In genomic region chr1:178093150-178093957, GRCh38 we compare ENCODE assay signal across 8 cellular contexts. TPM values are rescaled to one million over a fixed set of nuclear protein-coding genes. Genes with fewer than 3 reads are reported as not detected.
DNase-seq lines count a peak whose midpoint lies in the region; ATAC-seq and TF ChIP-seq lines count a peak whose summit lies in the region.

No MANE protein-coding gene starts in this region.

- TF ChIP-seq CTCF in GM12865 (IDR thresholded peaks at IDR 0.05; ENCODE audit: insufficient read depth, low read depth, low read length, missing control alignments) (no peak), SK-N-SH (IDR thresholded peaks at IDR 0.05) (no peak), cardiac fibroblast (IDR thresholded peaks at IDR 0.05; ENCODE audit: low read depth, low read length) (peak; percentile 18), sigmoid colon (IDR thresholded peaks at IDR 0.05) (no peak)

- no peaks in the 10 kb centered on the region for H3K36me3 ChIP-seq in SK-N-SH (replicated peaks in 1 of 2; ENCODE audit: control insufficient read depth in 1 of 2, insufficient read depth in 2 of 2, low read length in 1 of 2)
- no peaks in the 10 kb centered on the region for H3K36me3 ChIP-seq in sigmoid colon

- peak overlapping the region; percentile 84 for H2AFZ ChIP-seq in SK-N-SH (ENCODE audit: low read depth)

- H3K4me3 ChIP-seq in GM12865 (ENCODE audit: low read depth, low read length): peak overlapping the region; percentile 72
- peak overlapping the region; percentile 73 to 99 for H3K4me3 ChIP-seq in SK-N-SH (ENCODE audit: low read depth in 2 of 2, low read length in 1 of 2)
- peak overlapping the region; percentile 92 to 94 for H3K4me3 ChIP-seq in cardiac fibroblast (replicated peaks in 1 of 2; ENCODE audit: low read depth in 2 of 2, low read length in 2 of 2)
- H3K4me3 ChIP-seq in sigmoid colon: peak overlapping the region; percentile 87 to 96 (median 92)

- no peak for TF ChIP-seq POLR2A in sigmoid colon (IDR thresholded peaks at IDR 0.05)

- H3K9me3 ChIP-seq in SK-N-SH (no peaks in the 10 kb centered on the region), sigmoid colon (no peaks in the 10 kb centered on the region)

- peak; percentile 13; the same call in 1 of the 2 replicates for TF ChIP-seq RAD21 in SK-N-SH (IDR thresholded peaks at IDR 0.05; ENCODE audit: low read length)

- H3K79me2 ChIP-seq in SK-N-SH (ENCODE audit: insufficient read depth): peaks cover 46% of the 10 kb centered on the region

- peaks cover 4% of the 10 kb centered on the region for H3F3A ChIP-seq in SK-N-SH (replicated peaks; ENCODE audit: insufficient read depth)

- DNase-seq in GM12865 (ENCODE audit: low read depth) (peak; percentile 86), NCI-H1048 (lab: John Stamatoyannopoulos, UW) (peak; percentile 100), SK-N-SH (peak; percentile 94), cardiac fibroblast (ENCODE audit: low read depth in 2 of 2) (peak; percentile 97 to 98), iPS-NIHi11 (ENCODE audit: low spot score) (peak; percentile 97), sigmoid colon (peak; percentile 94), cortex of kidney (lab: John Stamatoyannopoulos, UW) (no peak)

- H3K27me3 ChIP-seq in SK-N-SH (ENCODE audit: insufficient read depth) (no peaks in the 10 kb centered on the region), sigmoid colon (no peaks in the 10 kb centered on the region)

- H3K27ac ChIP-seq in SK-N-SH (ENCODE audit: low read depth in 2 of 2, low read length in 1 of 2) (peak overlapping the region; percentile 88 to 92), sigmoid colon (peak overlapping the region; percentile 84 to 96 (median 95))

- CTCF ChIA-PET in SK-N-SH (lab: Yijun Ruan, JAX): interaction anchor here (1.3 to 2.2 kb wide), 6 partner anchors 8 to 207 kb away, joined by 3 to 9 read pairs (median 8); no protein-coding TSS in a partner anchor

- peaks cover 13 to 28% of the 10 kb centered on the region in 2 experiments for H3K4me1 ChIP-seq in SK-N-SH (ENCODE audit: control insufficient read depth in 1 of 2, insufficient read depth in 2 of 2, low read depth in 1 of 2, low read length in 1 of 2)
- peaks cover 0 to 45% (median 34%) of the 10 kb centered on the region in 4 donors for H3K4me1 ChIP-seq in sigmoid colon

- under 1% methylated on average over 37 of the region's 53 CpGs for WGBS in SK-N-SH (ENCODE audit: low lambda C conversion rate)
- WGBS in sigmoid colon, 2 donors: 1% methylated on average over 53 of the region's 53 CpGs

- POLR2A ChIA-PET in SK-N-SH (lab: Yijun Ruan, JAX): interaction anchor here (2.0 kb wide), 1 partner anchor 62 kb away, joined by 5 read pairs; no protein-coding TSS in a partner anchor

- H3K4me2 ChIP-seq in SK-N-SH: peak overlapping the region; percentile 86

- no peaks in the 10 kb centered on the region for H3K9me2 ChIP-seq in SK-N-SH

- peak; percentile 81 for ATAC-seq in HG02571 (IDR thresholded peaks at IDR 0.05; ENCODE audit: unreplicated experiment)

- peaks cover 14% of the 10 kb centered on the region for H4K20me1 ChIP-seq in SK-N-SH (ENCODE audit: insufficient read depth)

- intact Hi-C loops in sigmoid colon (cut with DNase I): loop anchor here (10.0 kb wide), 2 partner anchors 191 to 931 kb away; partner anchors contain the start of gene FAM20B

- TF ChIP-seq EP300 in SK-N-SH (IDR thresholded peaks at IDR 0.05; ENCODE audit: borderline replicate concordance in 1 of 2, low read depth in 1 of 2, low read length in 1 of 2): peak in 1 of 2 experiments; percentile 43; a peak in 1 of 4 replicates
- no peak for TF ChIP-seq EP300 in sigmoid colon (IDR thresholded peaks at IDR 0.05)

- peak overlapping the region; percentile 72 for H3K9ac ChIP-seq in SK-N-SH

TF ChIP-seq in SK-N-SH, 30 proteins besides CTCF, POLR2A, EP300 and RAD21 (continues in another document):
- TF ChIP-seq FOXM1 (IDR thresholded peaks at IDR 0.05; ENCODE audit: low read depth) (no peak), GABPA (IDR thresholded peaks at IDR 0.05; ENCODE audit: low read depth) (no peak; the same call in 1 of the 2 replicates), SMC3 (IDR thresholded peaks at IDR 0.05; ENCODE audit: low read depth, low read length) (no peak), FOSL2 (IDR thresholded peaks at IDR 0.05; ENCODE audit: borderline replicate concordance, low read depth) (no peak; the same call in 1 of the 2 replicates), ELF1 (IDR thresholded peaks at IDR 0.05) (no peak), RFX5 (IDR thresholded peaks at IDR 0.05; ENCODE audit: low read length) (no peak), REST (IDR thresholded peaks at IDR 0.05; ENCODE audit: low read depth, low read length) (no peak), ZBTB33 (IDR thresholded peaks at IDR 0.05; ENCODE audit: borderline replicate concordance, low read depth) (no peak), GATA2 (CRISPR knock-in tag; IDR thresholded peaks at IDR 0.05) (no peak), MEF2A (IDR thresholded peaks at IDR 0.05; ENCODE audit: borderline replicate concordance, low read depth) (no peak), NFIC (IDR thresholded peaks at IDR 0.05; ENCODE audit: borderline replicate concordance) (no peak), YY1 (IDR thresholded peaks at IDR 0.05; ENCODE audit: low read depth) (peak; percentile 53; the same call in 1 of the 2 replicates), MXI1 (IDR thresholded peaks at IDR 0.05; ENCODE audit: low read depth, low read length) (peak; percentile 82), SIN3A (IDR thresholded peaks at IDR 0.05; ENCODE audit: borderline replicate concordance, low read depth, low read length) (0 out of 2 replicates have a peak, but pooled peaks have one; percentile 26), EZH2phosphoT487 (IDR thresholded peaks at IDR 0.05; ENCODE audit: borderline replicate concordance, low read depth) (no peak)
- TF ChIP-seq, protein P1, sequence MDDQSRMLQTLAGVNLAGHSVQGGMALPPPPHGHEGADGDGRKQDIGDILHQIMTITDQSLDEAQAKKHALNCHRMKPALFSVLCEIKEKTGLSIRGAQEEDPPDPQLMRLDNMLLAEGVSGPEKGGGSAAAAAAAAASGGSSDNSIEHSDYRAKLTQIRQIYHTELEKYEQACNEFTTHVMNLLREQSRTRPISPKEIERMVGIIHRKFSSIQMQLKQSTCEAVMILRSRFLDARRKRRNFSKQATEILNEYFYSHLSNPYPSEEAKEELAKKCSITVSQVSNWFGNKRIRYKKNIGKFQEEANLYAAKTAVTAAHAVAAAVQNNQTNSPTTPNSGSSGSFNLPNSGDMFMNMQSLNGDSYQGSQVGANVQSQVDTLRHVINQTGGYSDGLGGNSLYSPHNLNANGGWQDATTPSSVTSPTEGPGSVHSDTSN (IDR thresholded peaks at IDR 0.05): peak; percentile 76
- TF ChIP-seq, protein P2, sequence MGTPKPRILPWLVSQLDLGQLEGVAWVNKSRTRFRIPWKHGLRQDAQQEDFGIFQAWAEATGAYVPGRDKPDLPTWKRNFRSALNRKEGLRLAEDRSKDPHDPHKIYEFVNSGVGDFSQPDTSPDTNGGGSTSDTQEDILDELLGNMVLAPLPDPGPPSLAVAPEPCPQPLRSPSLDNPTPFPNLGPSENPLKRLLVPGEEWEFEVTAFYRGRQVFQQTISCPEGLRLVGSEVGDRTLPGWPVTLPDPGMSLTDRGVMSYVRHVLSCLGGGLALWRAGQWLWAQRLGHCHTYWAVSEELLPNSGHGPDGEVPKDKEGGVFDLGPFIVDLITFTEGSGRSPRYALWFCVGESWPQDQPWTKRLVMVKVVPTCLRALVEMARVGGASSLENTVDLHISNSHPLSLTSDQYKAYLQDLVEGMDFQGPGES (IDR thresholded peaks at IDR 0.05; ENCODE audit: low read depth, low read length): no peak

RNA-seq across cellular contexts. Expression of gene RASAL2, which starts 0.6 kb away (rescaled TPM):
- polyA plus RNA-seq in SK-N-SH (2012; rRNA removed) (6.9 and 10.0 TPM in 2 replicates), sigmoid colon (1 to 10 TPM in 2 of 3 donors, under 1 TPM in 1; 0.92 to 3.0 (median 1.2) TPM)
- 3.6 and 4.9 TPM in 2 replicates for polyA plus RNA-seq in SK-N-SH (2012; cell fraction: cytosol; rRNA removed)
- polyA plus RNA-seq in SK-N-SH (2012; cell fraction: nucleus; rRNA removed): 23.4 and 34.0 TPM in 2 replicates
- total RNA-seq in sigmoid colon: 10 to 100 TPM; 11.1 to 25.5 (median 18.9) TPM
